ENCODE assay signal across 15 cellular contexts in genomic region chrY:19816920-19817319, GRCh38.
DNase-seq lines count a peak whose midpoint lies in the region; ATAC-seq and TF ChIP-seq lines count a peak whose summit lies in the region.
"Had no signal": no experiment of that assay in that cellular context is flagged by ENCODE, and none has a peak within 500 bp of the region (broad histone marks: within the 10 kb centered on the region; RNA-seq: fewer than 3 reads in every experiment).

No MANE protein-coding gene starts in this region.

- peak overlapping the region; percentile 47 for H3K4me3 Mint-ChIP-seq in natural killer cell treated with Interleukin-12 subunit alpha and Interleukin-12 subunit beta and Interleukin-15 and Interleukin-18, amount 100 ng/mL, for 72 hours
- no peak overlapping the region for H3K4me3 Mint-ChIP-seq in natural killer cell

- no peak for TF ChIP-seq CTCF in natural killer cell (IDR thresholded peaks at IDR 0.05)

- H3K27ac Mint-ChIP-seq in natural killer cell treated with Interleukin-12 subunit alpha and Interleukin-12 subunit beta and Interleukin-15 and Interleukin-18, amount 100 ng/mL, for 72 hours, result no peak overlapping the region
- H3K27ac Mint-ChIP-seq in natural killer cell, result no peak overlapping the region
- H3K27ac Mint-ChIP-seq: naive B cell had no signal

- intact Hi-C loops in natural killer cell (cut with micrococcal nuclease), result no loop called here

- no peaks in the 10 kb centered on the region for H3K36me3 Mint-ChIP-seq in natural killer cell treated with Interleukin-12 subunit alpha and Interleukin-12 subunit beta and Interleukin-15 and Interleukin-18, amount 100 ng/mL, for 72 hours
- H3K36me3 Mint-ChIP-seq in natural killer cell, result no peaks in the 10 kb centered on the region
- H3K36me3 Mint-ChIP-seq: naive B cell had no signal

- H3K4me1 Mint-ChIP-seq in natural killer cell treated with Interleukin-12 subunit alpha and Interleukin-12 subunit beta and Interleukin-15 and Interleukin-18, amount 100 ng/mL, for 72 hours (ENCODE audit: low read depth in 2 of 2), result no peaks in the 10 kb centered on the region
- H3K4me1 Mint-ChIP-seq in natural killer cell, result peaks cover 0 to 14% of the 10 kb centered on the region in 2 donors

- H3K27me3 Mint-ChIP-seq in natural killer cell treated with Interleukin-12 subunit alpha and Interleukin-12 subunit beta and Interleukin-15 and Interleukin-18, amount 100 ng/mL, for 72 hours, result peaks cover 0 to 6% of the 10 kb centered on the region in 2 donors
- H3K27me3 Mint-ChIP-seq in natural killer cell (ENCODE audit: low read depth in 2 of 2), result peaks cover 0 to 3% of the 10 kb centered on the region in 2 donors
- H3K27me3 Mint-ChIP-seq: naive B cell had no signal

- no peak for TF ChIP-seq POLR2A in erythroblast (IDR thresholded peaks at IDR 0.05; ENCODE audit: low read length)

- no peak for ATAC-seq in natural killer cell treated with Interleukin-12 subunit alpha and Interleukin-12 subunit beta and Interleukin-15 and Interleukin-18, amount 100 ng/mL, for 72 hours
- ATAC-seq in natural killer cell, result no peak
- no peak for ATAC-seq in HG03460 (IDR thresholded peaks at IDR 0.05; ENCODE audit: unreplicated experiment)
- no peak for ATAC-seq in HG03442 (IDR thresholded peaks at IDR 0.05; ENCODE audit: unreplicated experiment)

- no peaks in the 10 kb centered on the region for H3K9me3 Mint-ChIP-seq in natural killer cell treated with Interleukin-12 subunit alpha and Interleukin-12 subunit beta and Interleukin-15 and Interleukin-18, amount 100 ng/mL, for 72 hours
- no peaks in the 10 kb centered on the region for H3K9me3 Mint-ChIP-seq in natural killer cell
- H3K9me3 Mint-ChIP-seq: naive B cell had no signal

- DNase-seq in natural killer cell treated with Interleukin-12 subunit alpha and Interleukin-12 subunit beta and Interleukin-15 and Interleukin-18, amount 100 ng/mL, for 72 hours (ENCODE audit: low spot score), result no peak
- DNase-seq in natural killer cell (no peak), NCI-H460 (ENCODE audit: extremely low read depth, low read depth) (peak; percentile 6), erythroblast (lab: John Stamatoyannopoulos, UW) (peak; percentile 0), NCI-H748 (lab: John Stamatoyannopoulos, UW; ENCODE audit: unreplicated experiment) (no peak), amniotic stem cell (lab: John Stamatoyannopoulos, UW) (no peak)
- DNase-seq: activated CD8-positive, alpha-beta memory T cell treated with anti-CD3 and anti-CD28 coated beads, Interleukin-2, amount 50 U/mL, for 4 hours; KG1; kidney; naive B cell; NCI-H345; stimulated activated CD4-positive, alpha-beta T cell treated with anti-CD3 and anti-CD28 coated beads, Interleukin-4, amount 100 ng/mL, for 24 hours; stimulated activated naive CD4-positive, alpha-beta T cell treated with Interleukin-2 at 50 U/mL for 16 hours had no signal

Comparison
In these comparisons a context has a peak if more than half of its experiments do, and no peak if none do; other contexts are left out.
1. DNase-seq: peak in NCI-H460 (single experiment) and erythroblast (2 of 2); none in natural killer cell treated with Interleukin-12 subunit alpha and Interleukin-12 subunit beta and Interleukin-15 and Interleukin-18, amount 100 ng/mL, for 72 hours (single experiment), natural killer cell (single experiment), NCI-H748 (single experiment) and amniotic stem cell (single experiment).